ENCODE assay signal across 26 cellular contexts in genomic region chr1:162300057-162300917, GRCh38.
DNase-seq lines count a peak whose midpoint lies in the region; ATAC-seq, FAIRE-seq and TF ChIP-seq lines count a peak whose summit lies in the region.
"Had no signal": no experiment of that assay in that cellular context is flagged by ENCODE, and none has a peak within 500 bp of the region (broad histone marks: within the 10 kb centered on the region; RNA-seq: fewer than 3 reads in every experiment).

No MANE protein-coding gene starts in this region.

- peaks cover 0 to 9% (median 6%) of the 10 kb centered on the region in 4 experiments; a peak in 5 of 7 replicates for H3K4me1 ChIP-seq in H1 (replicated peaks in 1 of 4; ENCODE audit: control insufficient read depth in 3 of 4, insufficient read depth in 4 of 4, low read length in 3 of 4)
- peaks cover 14% of the 10 kb centered on the region for H3K4me1 ChIP-seq in neural progenitor cell
- no peaks in the 10 kb centered on the region for H3K4me1 ChIP-seq in uterus
- H3K4me1 ChIP-seq: colonic mucosa, prostate gland had no signal

- no peaks in the 10 kb centered on the region for H3K79me2 ChIP-seq in H1 (ENCODE audit: control insufficient read depth in 1 of 2, insufficient read depth in 2 of 2, low read length in 2 of 2)
- H3K79me2 ChIP-seq in neural progenitor cell (ENCODE audit: low read depth): no peaks in the 10 kb centered on the region

- peak overlapping the region; percentile 70; the same call in 1 of the 2 replicates for H3K27ac ChIP-seq in H1 (ENCODE audit: low read depth, low read length)
- H3K27ac ChIP-seq in neural progenitor cell: no peak overlapping the region
- H3K27ac ChIP-seq in uterus: no peak overlapping the region
- H3K27ac ChIP-seq: 22Rv1, colonic mucosa, GM23248, prostate gland, thoracic aorta had no signal

- H4K5ac ChIP-seq in H1 (ENCODE audit: insufficient read length, low read depth, low read length): no peak overlapping the region

- H3K27me3 Mint-ChIP-seq in neural progenitor cell (ENCODE audit: insufficient read depth, low read depth): no peaks in the 10 kb centered on the region

- no peak for ATAC-seq in GM21381 (IDR thresholded peaks at IDR 0.05; ENCODE audit: unreplicated experiment)
- no peak for ATAC-seq in GM21367 (IDR thresholded peaks at IDR 0.05; ENCODE audit: unreplicated experiment)
- ATAC-seq: activated CD8-positive, alpha-beta T cell treated with anti-CD3 and anti-CD28 coated beads, Interleukin-2, amount 10 ng/mL, durations not matched to agents 7 days and 5 days; T-helper 17 cell had no signal

- no peak overlapping the region for H3K23ac ChIP-seq in H1 (ENCODE audit: insufficient read length)

- H3K27ac Mint-ChIP-seq in neural progenitor cell: no peak overlapping the region
- H3K27ac Mint-ChIP-seq: activated CD8-positive, alpha-beta T cell treated with anti-CD3 and anti-CD28 coated beads, Interleukin-2, amount 10 ng/mL, durations not matched to agents 7 days and 5 days; activated naive CD8-positive, alpha-beta T cell treated with anti-CD3 and anti-CD28 coated beads for 36 hours; memory B cell; T-helper 17 cell had no signal

- H3K56ac ChIP-seq in H1 (replicated peaks; ENCODE audit: insufficient read length, low read depth, low read length): no peak overlapping the region

- no peak for TF ChIP-seq POLR2A in H1 (IDR thresholded peaks at IDR 0.05; ENCODE audit: control extremely low read depth in 1 of 2, low read depth in 2 of 2, low read length in 2 of 2)
- no peak for TF ChIP-seq POLR2A in uterus (IDR thresholded peaks at IDR 0.05)

- intact Hi-C loops in uterus (cut with DNase I; ENCODE audit: low total_unique reads): no loop called here

- H4K20me1 ChIP-seq in H1 (replicated peaks in 1 of 2; ENCODE audit: control insufficient read depth in 1 of 2, insufficient read depth in 2 of 2, low read length in 2 of 2): peaks cover 0 to 1% of the 10 kb centered on the region in 2 experiments
- peaks cover 6% of the 10 kb centered on the region for H4K20me1 ChIP-seq in neural progenitor cell (ENCODE audit: low read depth)

- H3K23me2 ChIP-seq in H1 (ENCODE audit: low read depth, low read length): no peaks in the 10 kb centered on the region

- H3K36me3 ChIP-seq in H1 (ENCODE audit: control insufficient read depth in 2 of 4, insufficient read depth in 4 of 4, low read length in 3 of 4) (no peaks in the 10 kb centered on the region), neural progenitor cell (no peaks in the 10 kb centered on the region), uterus (no peaks in the 10 kb centered on the region)
- H3K36me3 ChIP-seq: colonic mucosa, prostate gland, thoracic aorta had no signal

- H3K27me3 ChIP-seq in H1 (replicated peaks in 1 of 4; ENCODE audit: control insufficient read depth in 3 of 4, extremely low read depth in 1 of 4, insufficient read depth in 3 of 4, low read length in 3 of 4): no peaks in the 10 kb centered on the region
- no peaks in the 10 kb centered on the region for H3K27me3 ChIP-seq in neural progenitor cell
- no peaks in the 10 kb centered on the region for H3K27me3 ChIP-seq in uterus
- H3K27me3 ChIP-seq: colonic mucosa had no signal

- H2BK15ac ChIP-seq in H1 (ENCODE audit: low read length): no peak overlapping the region

- H2BK20ac ChIP-seq in H1 (ENCODE audit: low read length): no peak overlapping the region

- no peak overlapping the region for H2AK5ac ChIP-seq in H1 (ENCODE audit: low read depth, low read length)

- H3K9me3 ChIP-seq in H1 (ENCODE audit: insufficient read depth in 2 of 2, low read depth in 1 of 2, low read length in 1 of 2) (no peaks in the 10 kb centered on the region), neural progenitor cell (ENCODE audit: low read depth) (no peaks in the 10 kb centered on the region), uterus (no peaks in the 10 kb centered on the region)
- H3K9me3 ChIP-seq: colonic mucosa, prostate gland, SK-N-SH, thoracic aorta had no signal

- peaks cover 17% of the 10 kb centered on the region for H3K36me3 Mint-ChIP-seq in neural progenitor cell
- H3K36me3 Mint-ChIP-seq: activated naive CD8-positive, alpha-beta T cell treated with anti-CD3 and anti-CD28 coated beads for 36 hours; memory B cell had no signal

- H2AFZ ChIP-seq in H1 (ENCODE audit: low read length) (no peak overlapping the region), neural progenitor cell (replicated peaks) (no peak overlapping the region)
- H2AFZ ChIP-seq: GM23248 had no signal

- no peak overlapping the region for H3K9ac ChIP-seq in H1 (replicated peaks in 1 of 4; ENCODE audit: extremely low read depth in 1 of 4, low read depth in 3 of 4, low read length in 3 of 4)
- H3K9ac ChIP-seq in neural progenitor cell: no peak overlapping the region
- H3K9ac ChIP-seq: GM23248, SK-N-SH had no signal

- POLR2A ChIA-PET in H1 (lab: Charles Lee; ENCODE audit: partially characterized antibody): no interaction called here

- no peak overlapping the region for H2BK12ac ChIP-seq in H1 (ENCODE audit: low read depth, low read length)

- no peak overlapping the region for H3K4me3 ChIP-seq in H1 (ENCODE audit: extremely low read depth in 1 of 4, insufficient read depth in 2 of 4, low read depth in 3 of 4, low read length in 4 of 4)
- no peak overlapping the region for H3K4me3 ChIP-seq in neural progenitor cell
- no peak overlapping the region for H3K4me3 ChIP-seq in uterus
- H3K4me3 ChIP-seq: colonic mucosa, GM23248, prostate gland, thoracic aorta had no signal

- H3K18ac ChIP-seq in H1 (ENCODE audit: extremely low read depth, low read length): no peak overlapping the region

- H3K4me2 ChIP-seq in H1 (ENCODE audit: insufficient read depth in 1 of 2, low read depth in 2 of 2, low read length in 2 of 2) (peak overlapping the region; percentile 15 to 48; a peak in 3 of 4 replicates), neural progenitor cell (peak overlapping the region; percentile 25)
- H3K4me2 ChIP-seq: SK-N-SH had no signal

- FAIRE-seq in H1 (lab: Jason Lieb, UNC): peak; percentile 57

- TF ChIP-seq CTCF in H1 (IDR thresholded peaks at IDR 0.05; ENCODE audit: control extremely low read depth in 1 of 3, insufficient read depth in 1 of 3, low read depth in 1 of 3, low read length in 3 of 3) (peak; percentile 38 to 72 (median 42)), neural progenitor cell (IDR thresholded peaks at IDR 0.05) (no peak), uterus (IDR thresholded peaks at IDR 0.05) (no peak)

- WGBS in H1 (ENCODE audit: extremely low coverage in 1 of 2, insufficient coverage in 1 of 2, insufficient read length in 1 of 2, insufficient replicate concordance in 2 of 2, low coverage in 1 of 2, low lambda C conversion rate in 2 of 2, missing lambda C conversion rate in 1 of 2), 2 experiments: 65% methylated on average over 8 of the region's 8 CpGs; no CpG with 5 or more reads in 1 of the 2 experiments

- H3K4me1 Mint-ChIP-seq in neural progenitor cell: peaks cover 14% of the 10 kb centered on the region
- H3K4me1 Mint-ChIP-seq: activated naive CD8-positive, alpha-beta T cell treated with anti-CD3 and anti-CD28 coated beads for 36 hours; memory B cell; T-helper 17 cell had no signal

- no peaks in the 10 kb centered on the region for H3K9me3 Mint-ChIP-seq in neural progenitor cell
- H3K9me3 Mint-ChIP-seq: activated naive CD8-positive, alpha-beta T cell treated with anti-CD3 and anti-CD28 coated beads for 36 hours had no signal

- H4K8ac ChIP-seq in H1 (ENCODE audit: extremely low read depth, insufficient read depth, low read length): no peak overlapping the region

- TF ChIP-seq RAD21 in H1 (IDR thresholded peaks at IDR 0.05 in 1 of 2, conservative IDR thresholded peaks at IDR 0.05 in 1 of 2; ENCODE audit: low read depth in 2 of 2, low read length in 2 of 2): peak; percentile 58 to 64

- H4K91ac ChIP-seq in H1 (replicated peaks; ENCODE audit: insufficient read length, low read length): no peak overlapping the region

- CTCF ChIA-PET in H1 (lab: Charles Lee; ENCODE audit: partially characterized antibody): interaction anchor here (0.6 to 2.4 kb wide), 25 partner anchors 9 to 244 kb away, joined by 3 to 12 read pairs (median 3); no protein-coding TSS in a partner anchor

- H3F3A ChIP-seq in neural progenitor cell (ENCODE audit: low read depth): no peaks in the 10 kb centered on the region

- no peak overlapping the region for H2BK120ac ChIP-seq in H1 (replicated peaks; ENCODE audit: low read depth, low read length)

- H2BK5ac ChIP-seq in H1 (ENCODE audit: low read depth, low read length): no peak overlapping the region

- H3K79me1 ChIP-seq in H1 (ENCODE audit: low read depth, low read length): no peaks in the 10 kb centered on the region

- H3K4me3 Mint-ChIP-seq in neural progenitor cell: no peak overlapping the region
- H3K4me3 Mint-ChIP-seq: activated CD8-positive, alpha-beta T cell treated with anti-CD3 and anti-CD28 coated beads, Interleukin-2, amount 10 ng/mL, durations not matched to agents 7 days and 5 days; activated naive CD8-positive, alpha-beta T cell treated with anti-CD3 and anti-CD28 coated beads for 36 hours; memory B cell; T-helper 17 cell had no signal

- no peak for TF ChIP-seq EP300 in H1 (IDR thresholded peaks at IDR 0.05; ENCODE audit: borderline replicate concordance in 1 of 2, low read depth in 2 of 2, low read length in 2 of 2)

- DNase-seq in NCI-H1417 (lab: John Stamatoyannopoulos, UW) (peak in 2 of 3 experiments; percentile 55 to 99), NCI-H1417 treated with DMSO at 0.1 percent for 48 hours (lab: John Stamatoyannopoulos, UW) (no peak), NCI-H187 treated with DMSO at 0.1 percent for 48 hours (lab: John Stamatoyannopoulos, UW) (peak; percentile 98), H1 (ENCODE audit: low read depth in 1 of 2, low spot score in 2 of 2) (no peak), neural progenitor cell (ENCODE audit: low spot score) (peak; percentile 17), uterus (no peak)
- DNase-seq: activated CD4-positive, alpha-beta T cell treated with anti-CD3 and anti-CD28 coated beads for 1 hour; activated CD8-positive, alpha-beta T cell treated with anti-CD3 and anti-CD28 coated beads, Interleukin-2, amount 10 ng/mL, durations not matched to agents 7 days and 5 days; activated naive CD8-positive, alpha-beta T cell treated with anti-CD3 and anti-CD28 coated beads for 36 hours; aorta; colonic mucosa; effector CD8-positive, alpha-beta T cell; erythroblast; GM23248; NCI-H146; NCI-H446; OCI-M1; SK-N-SH; stimulated activated naive CD4-positive, alpha-beta T cell; T-helper 17 cell had no signal

- no peak overlapping the region for H3K14ac ChIP-seq in H1 (ENCODE audit: insufficient read length)

- no peak overlapping the region for H3K4ac ChIP-seq in H1 (replicated peaks; ENCODE audit: insufficient read length, low read depth, low read length)

TF ChIP-seq in H1, 55 proteins besides CTCF, POLR2A, EP300 and RAD21 (continues in another document):
- no peak for TF ChIP-seq SIX5 (IDR thresholded peaks at IDR 0.05; ENCODE audit: low read depth, low read length)
- TF ChIP-seq FOSL1 (IDR thresholded peaks at IDR 0.05; ENCODE audit: insufficient read depth, low read depth, low read length): no peak
- no peak for TF ChIP-seq ASH2L (IDR thresholded peaks at IDR 0.05; ENCODE audit: low read length)
- TF ChIP-seq SUZ12 (IDR thresholded peaks at IDR 0.05; ENCODE audit: low read length): no peak
- no peak for TF ChIP-seq SIN3A (conservative IDR thresholded peaks at IDR 0.05 in 1 of 2, IDR thresholded peaks at IDR 0.05 in 1 of 2; ENCODE audit: low read depth in 1 of 2, low read length in 2 of 2)
- TF ChIP-seq NANOG (IDR thresholded peaks at IDR 0.05; ENCODE audit: insufficient read depth, low read depth, low read length, poor library complexity, severe bottlenecking): no peak

Comparison
In these comparisons a context has a peak if more than half of its experiments do, and no peak if none do; other contexts are left out.
1. DNase-seq: peak in NCI-H1417 (2 of 3), NCI-H187 treated with DMSO at 0.1 percent for 48 hours (single experiment) and neural progenitor cell (single experiment); none in NCI-H1417 treated with DMSO at 0.1 percent for 48 hours (single experiment), H1 (0 of 2) and uterus (0 of 2).
2. CTCF ChIP-seq: peak in H1 (3 of 3); none in neural progenitor cell (single experiment) and uterus (0 of 4).